12 cellular contexts compared by ENCODE assay signal in genomic region chr6:33374359-33374910, GRCh38. TPM values are rescaled to one million over a fixed set of nuclear protein-coding genes. Genes with fewer than 3 reads are reported as not detected.
DNase-seq lines count a peak whose midpoint lies in the region; ATAC-seq and TF ChIP-seq lines count a peak whose summit lies in the region.
"Had no signal": no experiment of that assay in that cellular context is flagged by ENCODE, and none has a peak within 500 bp of the region (broad histone marks: within the 10 kb centered on the region; RNA-seq: fewer than 3 reads in every experiment).

No MANE protein-coding gene starts in this region.

- H3K4ac ChIP-seq in H9 (ENCODE audit: low read depth, low read length): no peak overlapping the region

- no peak overlapping the region for H3K23ac ChIP-seq in H9 (ENCODE audit: insufficient read length, low read depth, low read length)

- H3K18ac ChIP-seq in H9 (ENCODE audit: insufficient read length, low read depth, low read length): no peak overlapping the region

- H3K27ac Mint-ChIP-seq in H9: peak overlapping the region in 1 of 3 experiments; percentile 88; a peak in 3 of 7 replicates

- DNase-seq in RWPE2 (ENCODE audit: low spot score): no peak
- DNase-seq in esophagus muscularis mucosa (ENCODE audit: extremely low spot score): no peak
- peak; percentile 41 for DNase-seq in renal cortical epithelial cell (ENCODE audit: low read depth)
- DNase-seq in NCI-H1092 treated with DMSO at 0.1 percent for 48 hours (lab: John Stamatoyannopoulos, UW): no peak
- no peak for DNase-seq in H9
- DNase-seq in RKO (ENCODE audit: low spot score): no peak
- DNase-seq in NCI-H187 (lab: John Stamatoyannopoulos, UW): no peak
- DNase-seq: activated CD8-positive, alpha-beta memory T cell treated with anti-CD3 and anti-CD28 coated beads, Interleukin-2, amount 50 U/mL, for 48 hours; cortex of kidney had no signal

- H2BK5ac ChIP-seq in H9 (ENCODE audit: insufficient read length, low read length): no peak overlapping the region

- H3K4me3 ChIP-seq in ACC112 (ENCODE audit: low read depth, low read length) (no peak overlapping the region), RWPE2 (ENCODE audit: severe bottlenecking) (no peak overlapping the region), esophagus muscularis mucosa (peak overlapping the region in 1 of 4 donors; percentile 30)
- H3K4me3 ChIP-seq: SJSA1 had no signal

- H3K79me2 ChIP-seq in ACC112 (ENCODE audit: control insufficient read depth, insufficient read depth, low read length, unreplicated experiment): no peaks in the 10 kb centered on the region
- no peaks in the 10 kb centered on the region for H3K79me2 ChIP-seq in H9 (ENCODE audit: insufficient read depth, low read length)

- no peak overlapping the region for H2BK12ac ChIP-seq in H9 (ENCODE audit: insufficient read length, low read depth, low read length)

- H3K36me3 Mint-ChIP-seq in H9 (ENCODE audit: insufficient read depth in 1 of 3, low read depth in 3 of 3): no peaks in the 10 kb centered on the region

- H3K9me3 ChIP-seq in RWPE2 (ENCODE audit: severe bottlenecking) (no peaks in the 10 kb centered on the region), esophagus muscularis mucosa (no peaks in the 10 kb centered on the region), H9 (ENCODE audit: control insufficient read depth, low read depth, low read length) (no peaks in the 10 kb centered on the region)
- H3K9me3 ChIP-seq: SJSA1 had no signal

- H2BK120ac ChIP-seq in H9 (ENCODE audit: low read depth, low read length, poor library complexity, severe bottlenecking): no peak overlapping the region

- H3K4me1 Mint-ChIP-seq in H9: peaks cover 28 to 37% of the 10 kb centered on the region in 2 experiments

- no peaks in the 10 kb centered on the region for H3K27me3 Mint-ChIP-seq in H9 (ENCODE audit: low read depth)

- H4K91ac ChIP-seq in H9 (ENCODE audit: insufficient read length, low read depth, low read length): no peak overlapping the region

- no peaks in the 10 kb centered on the region for H4K20me1 ChIP-seq in H9 (ENCODE audit: control insufficient read depth, insufficient read depth, insufficient read length)

- H2AFZ ChIP-seq in ACC112 (ENCODE audit: low read length, unreplicated experiment) (peak overlapping the region; percentile 49), H9 (ENCODE audit: low read length) (no peak overlapping the region)

- no peak overlapping the region for H3K56ac ChIP-seq in H9 (ENCODE audit: insufficient read length, low read depth, low read length)

- no peak overlapping the region for H3K4me3 Mint-ChIP-seq in H9

- H3K14ac ChIP-seq in H9 (ENCODE audit: insufficient read depth, low read length): no peak overlapping the region

- no peak for TF ChIP-seq EP300 in esophagus muscularis mucosa (IDR thresholded peaks at IDR 0.05)

- no peak overlapping the region for H3T11ph ChIP-seq in H9 (ENCODE audit: low read length)

- H2BK20ac ChIP-seq in H9 (ENCODE audit: low read depth, low read length, poor library complexity, severe bottlenecking): no peak overlapping the region

- no peaks in the 10 kb centered on the region for H3K9me3 Mint-ChIP-seq in H9

- no peak for TF ChIP-seq CTCF in RWPE2 (IDR thresholded peaks at IDR 0.05; ENCODE audit: poor library complexity, severe bottlenecking)
- no peak for TF ChIP-seq CTCF in esophagus muscularis mucosa (IDR thresholded peaks at IDR 0.05)
- TF ChIP-seq CTCF in H9 (conservative IDR thresholded peaks at IDR 0.05): no peak

- H3K36me3 ChIP-seq in ACC112 (ENCODE audit: insufficient read depth, low read length): no peaks in the 10 kb centered on the region
- H3K36me3 ChIP-seq in RWPE2 (ENCODE audit: low read depth): no peaks in the 10 kb centered on the region
- no peaks in the 10 kb centered on the region for H3K36me3 ChIP-seq in esophagus muscularis mucosa
- H3K36me3 ChIP-seq: SJSA1 had no signal

- no peak overlapping the region for H3K9ac ChIP-seq in H9 (ENCODE audit: extremely low read depth, insufficient read length, low read length)
- H3K9ac ChIP-seq: KMS-11 had no signal

- no peak overlapping the region for H3K4me2 ChIP-seq in H9 (ENCODE audit: insufficient read depth, insufficient read length, low read length)
- H3K4me2 ChIP-seq: KMS-11 had no signal

- WGBS in esophagus muscularis mucosa: 61% methylated on average over 5 of the region's 5 CpGs
- no CpG with 5 or more reads among the region's 5 CpGs for whole genome bisulfite sequencing in H9 (ENCODE audit: extremely low coverage, insufficient read length, low lambda C conversion rate)

- H2AK5ac ChIP-seq in H9 (ENCODE audit: insufficient read length, low read length): no peak overlapping the region

- intact Hi-C loops in esophagus muscularis mucosa (cut with DNase I): no loop called here

- H3K79me1 ChIP-seq in H9 (ENCODE audit: insufficient read depth, low read depth, low read length, poor library complexity, severe bottlenecking): no peaks in the 10 kb centered on the region

- H2BK15ac ChIP-seq in H9 (ENCODE audit: low read depth, low read length): no peak overlapping the region

- H3K4me1 ChIP-seq in ACC112 (ENCODE audit: control insufficient read depth, insufficient read depth, low read length, unreplicated experiment): peaks cover 25% of the 10 kb centered on the region
- peaks cover 23% of the 10 kb centered on the region for H3K4me1 ChIP-seq in RWPE2 (ENCODE audit: insufficient read depth, poor library complexity, severe bottlenecking)
- peaks cover 17 to 26% (median 20%) of the 10 kb centered on the region in 4 donors for H3K4me1 ChIP-seq in esophagus muscularis mucosa
- H3K4me1 ChIP-seq in H9 (ENCODE audit: insufficient read depth, low read length): no peaks in the 10 kb centered on the region; the same call in 1 of the 2 replicates
- H3K4me1 ChIP-seq: SJSA1 had no signal

- no peak; the same call in 2 of the 3 replicates for ATAC-seq in RWPE2 (ENCODE audit: low read depth)

- no peak overlapping the region for H4K5ac ChIP-seq in H9 (ENCODE audit: insufficient read length, low read depth, low read length)

- no peak for TF ChIP-seq POLR2A in esophagus muscularis mucosa (IDR thresholded peaks at IDR 0.05; ENCODE audit: low read depth)

- no peak overlapping the region for H4K8ac ChIP-seq in H9 (replicated peaks; ENCODE audit: insufficient read length, low read depth, low read length)

- peak overlapping the region; percentile 35; the same call in 1 of the 2 replicates for H3K27ac ChIP-seq in ACC112 (ENCODE audit: low read depth, low read length)
- H3K27ac ChIP-seq in RWPE2 (ENCODE audit: poor library complexity, severe bottlenecking): peak overlapping the region; percentile 43
- peak overlapping the region; percentile 58 to 77 (median 70) for H3K27ac ChIP-seq in esophagus muscularis mucosa (replicated peaks in 1 of 4)
- no peak overlapping the region for H3K27ac ChIP-seq in H9 (ENCODE audit: insufficient read length, low read depth, low read length)
- H3K27ac ChIP-seq: KMS-11, SJSA1 had no signal

- no peaks in the 10 kb centered on the region for H3K23me2 ChIP-seq in H9 (ENCODE audit: insufficient read length, low read depth, low read length, poor library complexity, severe bottlenecking)

- no peaks in the 10 kb centered on the region for H3K27me3 ChIP-seq in ACC112 (ENCODE audit: insufficient read depth, low read length)
- H3K27me3 ChIP-seq in RWPE2 (ENCODE audit: insufficient read depth, poor library complexity, severe bottlenecking): no peaks in the 10 kb centered on the region
- H3K27me3 ChIP-seq in esophagus muscularis mucosa: no peaks in the 10 kb centered on the region
- H3K27me3 ChIP-seq in H9 (ENCODE audit: insufficient read depth, low read length): no peaks in the 10 kb centered on the region
- H3K27me3 ChIP-seq: SJSA1 had no signal

RNA-seq across cellular contexts. Expression of gene KIFC1, which starts 17.2 kb away (rescaled TPM):
- total RNA-seq in esophagus muscularis mucosa (1 to 10 TPM in 1 of 4 donors, under 1 TPM in 2, not detected in 1; 0.39 to 1.1 (median 0.42) TPM), renal cortical epithelial cell (0.70 and 10.9 TPM in 2 replicates), H9 (2021) (73.1 and 73.8 TPM in 2 replicates)

RNA-seq across cellular contexts. Expression of gene PHF1, which starts 36.4 kb away (rescaled TPM):
- total RNA-seq in esophagus muscularis mucosa (10 to 100 TPM; 68.5 to 91.5 (median 84.9) TPM), renal cortical epithelial cell (11.1 and 16.7 TPM in 2 replicates), H9 (2021) (49.8 and 56.8 TPM in 2 replicates)

RNA-seq across cellular contexts. Expression of gene CUTA, which starts 43.5 kb away (rescaled TPM):
- total RNA-seq in esophagus muscularis mucosa (100 to 1,000 TPM; 109 to 136 (median 123) TPM), renal cortical epithelial cell (74.7 and 90.5 TPM in 2 replicates), H9 (2021) (257 and 264 TPM in 2 replicates)

RNA-seq across cellular contexts. Expression of gene SYNGAP1, which starts 45.4 kb away (rescaled TPM):
- total RNA-seq in esophagus muscularis mucosa: 10 to 100 TPM in 3 of 4 donors, 1 to 10 TPM in 1; 8.0 to 17.6 (median 13.2) TPM
- total RNA-seq in renal cortical epithelial cell: 1.0 and 5.9 TPM in 2 replicates
- 111 and 121 TPM in 2 replicates for total RNA-seq in H9 (2021)

RNA-seq across cellular contexts. Expression of gene DAXX, which starts 51.7 kb away (rescaled TPM):
- 10 to 100 TPM; 29.5 to 51.1 (median 40.9) TPM for total RNA-seq in esophagus muscularis mucosa
- 39.2 and 88.8 TPM in 2 replicates for total RNA-seq in renal cortical epithelial cell
- 80.2 and 80.4 TPM in 2 replicates for total RNA-seq in H9 (2021)
